ENCODE assay signal across 8 cellular contexts in the genomic region with DNA sequence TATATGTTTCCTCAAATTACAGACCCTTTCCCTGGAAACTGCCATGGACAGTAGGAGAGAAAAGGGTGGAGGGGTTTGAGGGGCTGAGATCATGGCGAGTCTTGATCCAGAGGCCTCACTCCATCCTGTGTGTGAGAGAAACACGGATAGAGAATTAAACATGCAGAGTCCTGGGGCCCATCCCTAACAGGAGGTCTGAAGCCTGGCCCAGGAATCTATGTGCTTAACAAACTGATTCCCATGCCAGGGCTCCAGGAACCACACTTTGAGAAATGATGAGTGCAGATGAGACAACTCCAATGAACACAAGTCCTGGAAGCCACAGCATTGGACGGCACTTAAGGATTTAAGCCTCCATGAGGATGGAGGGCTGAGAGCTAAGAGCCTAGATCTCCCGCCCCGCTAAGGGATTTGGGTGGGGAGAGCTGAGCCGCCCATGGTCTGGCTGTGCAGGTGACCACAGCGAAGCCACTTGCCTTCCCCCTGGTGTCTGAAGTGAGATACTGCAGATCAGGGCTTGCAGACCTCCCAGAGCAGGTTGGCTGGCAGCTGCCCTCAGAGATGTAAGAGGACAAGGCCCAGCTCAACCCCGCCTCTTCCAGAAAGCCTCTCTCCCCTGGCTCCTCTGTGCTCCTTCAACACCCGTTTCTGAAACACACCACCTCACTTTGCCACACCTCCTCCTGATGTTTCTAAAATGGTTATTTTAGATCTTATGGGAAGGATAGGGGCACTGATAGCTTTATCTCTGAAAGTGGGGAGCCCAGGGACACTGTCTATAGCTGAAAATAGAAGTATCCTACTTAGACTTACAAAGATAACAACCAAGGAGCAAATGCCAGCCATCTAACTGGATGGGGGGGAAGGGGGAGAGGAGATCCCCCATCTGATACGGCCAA. TPM values are rescaled to one million over a fixed set of nuclear protein-coding genes. Genes with fewer than 3 reads are reported as not detected.
DNase-seq lines count a peak whose midpoint lies in the region; ATAC-seq lines count a peak whose summit lies in the region.

No MANE protein-coding gene starts in this region.

- no peak overlapping the region for H3K27ac ChIP-seq in CD4-positive, alpha-beta memory T cell (ENCODE audit: low read depth, low read length)
- peak overlapping the region in 19 of 21 experiments; percentile 47 to 84 (median 64) for H3K27ac ChIP-seq in skin epidermis

- CTCF ChIA-PET in CD4-positive, alpha-beta memory T cell (lab: Charles Lee; ENCODE audit: partially characterized antibody), result interaction anchor here (1.5 to 5.7 kb wide), 3 partner anchors 8 to 113 kb away, joined by 5 to 45 read pairs (median 5); no protein-coding TSS in a partner anchor

- H3K27me3 ChIP-seq in CD4-positive, alpha-beta memory T cell (ENCODE audit: insufficient read depth, low read length), result no peaks in the 10 kb centered on the region

- intact Hi-C loops in CD4-positive, alpha-beta memory T cell (cut with micrococcal nuclease), result loop anchor here (1.0 kb wide), 1 partner anchor 113 kb away; no protein-coding TSS in a partner anchor
- intact Hi-C loops in activated T-helper 1 cell treated with anti-CD3 and anti-CD28 coated beads, Interleukin-12 subunit alpha, Interleukin-12 subunit beta, Interleukin-2, Interleukin-4 antibody, amounts not matched to agents 30 ng/mL and 10 ng/mL and 1 ng/mL, durations not matched to agents 14 hours and 24 hours and 36 hours (cut with micrococcal nuclease), result loop anchor here (1.0 kb wide), 1 partner anchor 113 kb away; no protein-coding TSS in a partner anchor
- intact Hi-C loops in left ventricle myocardium superior (cut with micrococcal nuclease), result loop anchor here (5.0 kb wide), 1 partner anchor 115 kb away; no protein-coding TSS in a partner anchor

- POLR2A ChIA-PET in CD4-positive, alpha-beta memory T cell (lab: Charles Lee; ENCODE audit: partially characterized antibody), result no interaction called here

- H3K9me3 ChIP-seq in CD4-positive, alpha-beta memory T cell (ENCODE audit: control insufficient read depth in 1 of 2, low read length in 2 of 2), result no peaks in the 10 kb centered on the region

- H3K4me3 ChIP-seq in CD4-positive, alpha-beta memory T cell (ENCODE audit: low read length in 2 of 2), result no peak overlapping the region
- no peak overlapping the region for H3K4me3 ChIP-seq in skin epidermis

- DNase-seq in CD4-positive, alpha-beta memory T cell, result peak in 4 of 5 donors; percentile 2 to 7 (median 6)
- DNase-seq in NCI-H460 (ENCODE audit: extremely low read depth, low read depth) (peak; percentile 38), left ventricle myocardium superior (peak; percentile 58)
- peak; percentile 15 for DNase-seq in activated T-helper 1 cell treated with anti-CD3 and anti-CD28 coated beads, Interleukin-12 subunit alpha, Interleukin-12 subunit beta, Interleukin-2, Interleukin-4 antibody, amounts not matched to agents 30 ng/mL and 10 ng/mL and 1 ng/mL, durations not matched to agents 14 hours and 24 hours and 36 hours (ENCODE audit: low spot score)

- no peaks in the 10 kb centered on the region for H3K4me1 Mint-ChIP-seq in CD4-positive, alpha-beta memory T cell
- H3K4me1 Mint-ChIP-seq in activated T-helper 1 cell treated with anti-CD3 and anti-CD28 coated beads, Interleukin-12 subunit alpha, Interleukin-12 subunit beta, Interleukin-2, Interleukin-4 antibody, amounts not matched to agents 30 ng/mL and 10 ng/mL and 1 ng/mL, durations not matched to agents 14 hours and 24 hours and 36 hours (ENCODE audit: low read depth), result no peaks in the 10 kb centered on the region

- no peaks in the 10 kb centered on the region for H3K36me3 ChIP-seq in CD4-positive, alpha-beta memory T cell (ENCODE audit: insufficient read depth, low read length)

- no peaks in the 10 kb centered on the region for H3K36me3 Mint-ChIP-seq in CD4-positive, alpha-beta memory T cell
- no peaks in the 10 kb centered on the region for H3K36me3 Mint-ChIP-seq in activated T-helper 1 cell treated with anti-CD3 and anti-CD28 coated beads, Interleukin-12 subunit alpha, Interleukin-12 subunit beta, Interleukin-2, Interleukin-4 antibody, amounts not matched to agents 30 ng/mL and 10 ng/mL and 1 ng/mL, durations not matched to agents 14 hours and 24 hours and 36 hours (ENCODE audit: low read depth)

- no peaks in the 10 kb centered on the region for H3K9me3 Mint-ChIP-seq in CD4-positive, alpha-beta memory T cell
- H3K9me3 Mint-ChIP-seq in activated T-helper 1 cell treated with anti-CD3 and anti-CD28 coated beads, Interleukin-12 subunit alpha, Interleukin-12 subunit beta, Interleukin-2, Interleukin-4 antibody, amounts not matched to agents 30 ng/mL and 10 ng/mL and 1 ng/mL, durations not matched to agents 14 hours and 24 hours and 36 hours, result no peaks in the 10 kb centered on the region

- H3K27ac Mint-ChIP-seq in CD4-positive, alpha-beta memory T cell, result no peak overlapping the region
- H3K27ac Mint-ChIP-seq in activated T-helper 1 cell treated with anti-CD3 and anti-CD28 coated beads, Interleukin-12 subunit alpha, Interleukin-12 subunit beta, Interleukin-2, Interleukin-4 antibody, amounts not matched to agents 30 ng/mL and 10 ng/mL and 1 ng/mL, durations not matched to agents 14 hours and 24 hours and 36 hours, result no peak overlapping the region

- H3K4me3 Mint-ChIP-seq in CD4-positive, alpha-beta memory T cell, result no peak overlapping the region
- no peak overlapping the region for H3K4me3 Mint-ChIP-seq in activated T-helper 1 cell treated with anti-CD3 and anti-CD28 coated beads, Interleukin-12 subunit alpha, Interleukin-12 subunit beta, Interleukin-2, Interleukin-4 antibody, amounts not matched to agents 30 ng/mL and 10 ng/mL and 1 ng/mL, durations not matched to agents 14 hours and 24 hours and 36 hours

- H3K27me3 Mint-ChIP-seq in CD4-positive, alpha-beta memory T cell, result no peaks in the 10 kb centered on the region
- H3K27me3 Mint-ChIP-seq in activated T-helper 1 cell treated with anti-CD3 and anti-CD28 coated beads, Interleukin-12 subunit alpha, Interleukin-12 subunit beta, Interleukin-2, Interleukin-4 antibody, amounts not matched to agents 30 ng/mL and 10 ng/mL and 1 ng/mL, durations not matched to agents 14 hours and 24 hours and 36 hours (ENCODE audit: insufficient read depth), result peaks cover 11% of the 10 kb centered on the region

- no peaks in the 10 kb centered on the region for H3K4me1 ChIP-seq in CD4-positive, alpha-beta memory T cell (ENCODE audit: insufficient read depth, low read length)

- ATAC-seq in GM18511 (IDR thresholded peaks at IDR 0.05; ENCODE audit: unreplicated experiment) (peak; percentile 83), HG02884 (IDR thresholded peaks at IDR 0.05; ENCODE audit: unreplicated experiment) (peak; percentile 81), left ventricle myocardium superior (peak; percentile 48), esophagus mucosa (no peak)

RNA-seq across cellular contexts. Expression of a gene that starts 24.8 kb away (rescaled TPM):
- under 1 TPM; 0.73 to 0.94 TPM for total RNA-seq in CD4-positive, alpha-beta memory T cell
- polyA plus RNA-seq in CD4-positive, alpha-beta memory T cell, result under 1 TPM; 0.16 to 0.43 TPM
- total RNA-seq in NCI-H460 (2014; rRNA removed; shearing (Covaris generic)), result 0.30 and 0.40 TPM in 2 replicates
- polyA plus RNA-seq in NCI-H460 (2014; cell fraction: nucleus; rRNA removed), result 0.19 and 0.27 TPM in 2 replicates
- 0.34 and 0.59 TPM in 2 replicates for total RNA-seq in activated T-helper 1 cell treated with anti-CD3 and anti-CD28 coated beads, Interleukin-12 subunit alpha, Interleukin-12 subunit beta, Interleukin-2, Interleukin-4 antibody, amounts not matched to agents 30 ng/mL and 10 ng/mL and 1 ng/mL, durations not matched to agents 14 hours and 24 hours and 36 hours
- 0.12 TPM for total RNA-seq in left ventricle myocardium superior
- total RNA-seq in esophagus mucosa, result 1.7 TPM

RNA-seq across cellular contexts. Expression of a gene that starts 42.1 kb away (rescaled TPM):
- total RNA-seq in CD4-positive, alpha-beta memory T cell, result 1 to 10 TPM; 1.7 to 1.9 TPM
- polyA plus RNA-seq in CD4-positive, alpha-beta memory T cell, result under 1 TPM; 0.30 to 0.79 TPM
- total RNA-seq in NCI-H460 (2014; rRNA removed; shearing (Covaris generic)), result 3.2 and 3.7 TPM in 2 replicates
- polyA plus RNA-seq in NCI-H460 (2014; cell fraction: nucleus; rRNA removed), result 2.9 and 4.0 TPM in 2 replicates
- 0.52 and 0.59 TPM in 2 replicates for total RNA-seq in activated T-helper 1 cell treated with anti-CD3 and anti-CD28 coated beads, Interleukin-12 subunit alpha, Interleukin-12 subunit beta, Interleukin-2, Interleukin-4 antibody, amounts not matched to agents 30 ng/mL and 10 ng/mL and 1 ng/mL, durations not matched to agents 14 hours and 24 hours and 36 hours
- total RNA-seq in left ventricle myocardium superior, result 49.0 TPM
- total RNA-seq in esophagus mucosa, result 3.3 TPM

Comparison
In these comparisons a context has a peak if more than half of its experiments do, and no peak if none do; other contexts are left out.
1. DNase-seq: peak in every context shown above with its lines; median percentile 58 in left ventricle myocardium superior; 38 in NCI-H460; 15 in activated T-helper 1 cell treated with anti-CD3 and anti-CD28 coated beads, Interleukin-12 subunit alpha, Interleukin-12 subunit beta, Interleukin-2, Interleukin-4 antibody, amounts not matched to agents 30 ng/mL and 10 ng/mL and 1 ng/mL, durations not matched to agents 14 hours and 24 hours and 36 hours; 6 in CD4-positive, alpha-beta memory T cell.
2. RNA of a gene that starts 42.1 kb away (total RNA-seq): 49.0 TPM in left ventricle myocardium superior (single experiment); 3.3 TPM in esophagus mucosa (single experiment), 3.2 to 3.7 TPM in NCI-H460, 1.7 to 1.9 TPM in CD4-positive, alpha-beta memory T cell and 0.52 to 0.59 TPM in activated T-helper 1 cell treated with anti-CD3 and anti-CD28 coated beads, Interleukin-12 subunit alpha, Interleukin-12 subunit beta, Interleukin-2, Interleukin-4 antibody, amounts not matched to agents 30 ng/mL and 10 ng/mL and 1 ng/mL, durations not matched to agents 14 hours and 24 hours and 36 hours; every median in the first group is over 10 times any median in the second.